6 cellular contexts compared by ENCODE assay signal in genomic region chr11:105080358-105080757, GRCh38. TPM values are rescaled to one million over a fixed set of nuclear protein-coding genes. Genes with fewer than 3 reads are reported as not detected.
"Had no signal": no experiment of that assay in that cellular context is flagged by ENCODE, and none has a peak within 500 bp of the region (broad histone marks: within the 10 kb centered on the region; RNA-seq: fewer than 3 reads in every experiment).

No MANE protein-coding gene starts in this region.

RNA-seq across cellular contexts. Expression of gene CARD16, which starts 35.2 kb away (rescaled TPM):
- total RNA-seq: neural crest cell had no signal

RNA-seq across cellular contexts. Expression of gene CASP1, which starts 45.4 kb away (rescaled TPM):
- total RNA-seq: neural crest cell had no signal

RNA-seq across cellular contexts. Expression of gene CASP5, which starts 57.4 kb away (rescaled TPM):
- total RNA-seq: neural crest cell, SJSA1, uterus had no signal
- polyA plus RNA-seq: immature natural killer cell had no signal

RNA-seq across cellular contexts. Expression of gene CARD18, which starts 59.2 kb away (rescaled TPM):
- total RNA-seq: left cardiac atrium, neural crest cell, pancreas, SJSA1, uterus had no signal
- polyA plus RNA-seq: immature natural killer cell had no signal
